8 cellular contexts compared by ENCODE assay signal in the genomic region with DNA sequence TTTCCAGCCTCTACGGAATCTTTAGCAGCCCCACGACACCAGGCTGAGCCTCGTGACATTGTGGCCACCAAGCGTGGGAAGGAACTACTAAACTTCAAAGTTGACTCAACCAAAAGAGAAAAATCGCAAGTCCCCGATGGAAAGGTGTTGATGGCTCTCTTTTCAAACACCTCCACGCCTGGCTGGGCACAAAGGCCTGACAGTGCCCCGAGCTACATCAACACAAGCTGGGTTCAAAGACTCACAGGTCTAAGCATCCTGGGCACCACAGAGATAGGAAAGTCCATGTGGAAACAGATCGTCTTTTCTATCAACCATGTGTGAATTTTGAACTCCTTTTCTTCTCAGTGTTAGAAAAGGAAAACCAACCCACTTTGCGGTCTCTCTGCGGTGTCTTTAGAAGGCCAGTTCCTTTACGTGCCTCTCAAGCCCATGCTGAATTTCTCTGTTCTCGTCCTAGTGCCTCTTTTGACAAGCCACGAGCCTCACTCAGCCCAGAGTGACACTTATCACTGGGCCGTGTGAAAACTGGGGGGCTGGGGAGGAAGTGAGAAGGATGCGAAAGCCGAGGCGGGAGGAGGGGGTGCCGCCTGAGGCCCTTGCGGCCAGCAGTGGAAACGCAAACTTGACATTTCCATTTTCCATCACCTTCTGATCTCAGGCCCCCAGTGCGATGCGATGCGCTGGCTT. TPM values are rescaled to one million over a fixed set of nuclear protein-coding genes. Genes with fewer than 3 reads are reported as not detected.
DNase-seq lines count a peak whose midpoint lies in the region; ATAC-seq and TF ChIP-seq lines count a peak whose summit lies in the region.

No MANE protein-coding gene starts in this region.

- H3K9me3 ChIP-seq in tibial artery, result no peaks in the 10 kb centered on the region

- peak overlapping the region; percentile 84 to 93 for H3K27ac Mint-ChIP-seq in natural killer cell treated with Interleukin-12 subunit alpha and Interleukin-12 subunit beta and Interleukin-15 and Interleukin-18, amount 100 ng/mL, for 72 hours

- peak; percentile 89 for DNase-seq in NAMALWA (ENCODE audit: low spot score)
- peak; percentile 87 for DNase-seq in activated effector memory CD4-positive, alpha-beta T cell treated with anti-CD3 and anti-CD28 coated beads, Interleukin-2, amount 50 U/mL, for 16 hours
- DNase-seq in natural killer cell treated with Interleukin-12 subunit alpha and Interleukin-12 subunit beta and Interleukin-15 and Interleukin-18, amount 100 ng/mL, for 72 hours (ENCODE audit: low spot score), result peak; percentile 90
- no peak for DNase-seq in tibial artery
- no peak for DNase-seq in NCI-H1417 treated with DMSO at 0.1 percent for 48 hours (lab: John Stamatoyannopoulos, UW)
- no peak for DNase-seq in ecto neural progenitor cell (ENCODE audit: low spot score)

- H3K4me1 ChIP-seq in tibial artery, result peaks cover 0 to 84% (median 31%) of the 10 kb centered on the region in 4 donors

- peaks cover 83 to 85% of the 10 kb centered on the region in 2 donors for H3K4me1 Mint-ChIP-seq in natural killer cell treated with Interleukin-12 subunit alpha and Interleukin-12 subunit beta and Interleukin-15 and Interleukin-18, amount 100 ng/mL, for 72 hours (ENCODE audit: low read depth in 2 of 2)

- peak overlapping the region; percentile 13 to 20 for H3K27ac ChIP-seq in tibial artery

- intact Hi-C loops in tibial artery (cut with DNase I; ENCODE audit: low total_unique reads), result no loop called here

- peak; percentile 72 for TF ChIP-seq CTCF in GM12872 (IDR thresholded peaks at IDR 0.05; ENCODE audit: insufficient read depth, low read depth, low read length)
- no peak for TF ChIP-seq CTCF in tibial artery (IDR thresholded peaks at IDR 0.05)

- H3K27me3 ChIP-seq in tibial artery, result no peaks in the 10 kb centered on the region

- ATAC-seq in GM21786 (IDR thresholded peaks at IDR 0.05; ENCODE audit: unreplicated experiment), result peak; percentile 59
- peak; percentile 90 for ATAC-seq in natural killer cell treated with Interleukin-12 subunit alpha and Interleukin-12 subunit beta and Interleukin-15 and Interleukin-18, amount 100 ng/mL, for 72 hours

- H3K9me3 Mint-ChIP-seq in natural killer cell treated with Interleukin-12 subunit alpha and Interleukin-12 subunit beta and Interleukin-15 and Interleukin-18, amount 100 ng/mL, for 72 hours, result no peaks in the 10 kb centered on the region

- H3K27me3 Mint-ChIP-seq in natural killer cell treated with Interleukin-12 subunit alpha and Interleukin-12 subunit beta and Interleukin-15 and Interleukin-18, amount 100 ng/mL, for 72 hours, result no peaks in the 10 kb centered on the region

- H3K4me3 ChIP-seq in tibial artery, result no peak overlapping the region

- H3K4me3 Mint-ChIP-seq in natural killer cell treated with Interleukin-12 subunit alpha and Interleukin-12 subunit beta and Interleukin-15 and Interleukin-18, amount 100 ng/mL, for 72 hours, result peak overlapping the region; percentile 71

- no peaks in the 10 kb centered on the region for H3K36me3 Mint-ChIP-seq in natural killer cell treated with Interleukin-12 subunit alpha and Interleukin-12 subunit beta and Interleukin-15 and Interleukin-18, amount 100 ng/mL, for 72 hours

- no peaks in the 10 kb centered on the region for H3K36me3 ChIP-seq in tibial artery

RNA-seq across cellular contexts. Expression of a gene that starts 59.4 kb away (rescaled TPM):
- 10 to 100 TPM in 1 of 2 donors, 1 to 10 TPM in 1; 9.7 to 12.1 TPM for total RNA-seq in natural killer cell treated with Interleukin-12 subunit alpha and Interleukin-12 subunit beta and Interleukin-15 and Interleukin-18, amount 100 ng/mL, for 72 hours

Comparison
In these comparisons a context has a peak if more than half of its experiments do, and no peak if none do; other contexts are left out.
1. DNase-seq: peak in NAMALWA (single experiment), activated effector memory CD4-positive, alpha-beta T cell treated with anti-CD3 and anti-CD28 coated beads, Interleukin-2, amount 50 U/mL, for 16 hours (single experiment) and natural killer cell treated with Interleukin-12 subunit alpha and Interleukin-12 subunit beta and Interleukin-15 and Interleukin-18, amount 100 ng/mL, for 72 hours (single experiment); none in tibial artery (0 of 2), NCI-H1417 treated with DMSO at 0.1 percent for 48 hours (single experiment) and ecto neural progenitor cell (single experiment).